ENCODE assay signal across 27 cellular contexts in the genomic region with DNA sequence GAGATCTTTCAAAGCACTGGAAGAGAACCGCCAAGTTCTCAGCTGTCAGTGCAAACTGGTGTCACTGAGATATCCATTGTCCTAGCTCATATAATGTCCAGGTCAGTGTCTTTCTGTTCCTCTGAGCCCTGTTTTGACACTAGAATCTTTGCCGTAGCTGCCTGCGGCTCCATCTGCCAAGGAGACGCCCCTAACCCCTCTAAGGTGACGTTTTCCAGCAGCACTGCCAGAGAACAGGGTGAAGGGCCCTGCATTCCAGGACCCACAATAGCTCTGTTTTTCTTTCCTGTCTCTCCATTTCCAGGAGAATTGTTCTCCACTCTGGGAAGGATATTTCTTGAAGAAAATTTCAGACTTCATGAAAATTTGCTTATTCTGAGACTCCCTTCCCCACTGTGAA.
DNase-seq lines count a peak whose midpoint lies in the region; ATAC-seq, FAIRE-seq and TF ChIP-seq lines count a peak whose summit lies in the region.
"Had no signal": no experiment of that assay in that cellular context is flagged by ENCODE, and none has a peak within 500 bp of the region (broad histone marks: within the 10 kb centered on the region; RNA-seq: fewer than 3 reads in every experiment).

No MANE protein-coding gene starts in this region.

- no peaks in the 10 kb centered on the region for H3K9me3 ChIP-seq in IMR-90 (ENCODE audit: control insufficient read depth, insufficient read depth, low read length)
- H3K9me3 ChIP-seq: Caco-2, HAP-1 had no signal

- H3K56ac ChIP-seq in IMR-90 (ENCODE audit: extremely low read depth, insufficient read depth, low read length), result no peak overlapping the region

- no peak overlapping the region for H3K27ac ChIP-seq in IMR-90 (ENCODE audit: insufficient read depth, low read length)
- H3K27ac ChIP-seq: C4-2B, RWPE1 had no signal

- H3K4me1 ChIP-seq in IMR-90 (ENCODE audit: control insufficient read depth, insufficient read depth, low read length), result peaks cover 2% of the 10 kb centered on the region; the same call in 1 of the 2 replicates
- H3K4me1 ChIP-seq: Caco-2, HAP-1 had no signal

- H3K36me3 Mint-ChIP-seq in endothelial cell (ENCODE audit: low read depth, unreplicated experiment) (no peaks in the 10 kb centered on the region), nephron progenitor cell (ENCODE audit: low read depth) (no peaks in the 10 kb centered on the region)
- H3K36me3 Mint-ChIP-seq: CD8-positive, alpha-beta T cell; T-cell had no signal

- H3K9ac ChIP-seq in IMR-90 (ENCODE audit: low read depth, low read length), result no peak overlapping the region

- no peak overlapping the region for H2BK15ac ChIP-seq in IMR-90 (ENCODE audit: low read depth, low read length)

- CTCF ChIA-PET in IMR-90 (lab: Yijun Ruan, JAX), result interaction anchor here (0.7 kb wide), 1 partner anchor 131 kb away, joined by 3 read pairs; no protein-coding TSS in a partner anchor

- H2AFZ ChIP-seq in IMR-90 (replicated peaks; ENCODE audit: low read length, poor library complexity), result peak overlapping the region; percentile 73

- dilution Hi-C loops in IMR-90 (cut with HindIII; ENCODE audit: low sequenced_read_pairs, unreplicated experiment), result no loop called here

- POLR2A ChIA-PET in IMR-90 (lab: Charles Lee; ENCODE audit: unreplicated experiment), result no interaction called here

- peak overlapping the region; percentile 35; the same call in 1 of the 2 replicates for H2BK120ac ChIP-seq in IMR-90 (ENCODE audit: low read depth, low read length)

- peak overlapping the region; percentile 40; the same call in 1 of the 2 replicates for H2BK20ac ChIP-seq in IMR-90 (ENCODE audit: low read depth, low read length)

- H3K4me3 Mint-ChIP-seq in endothelial cell (ENCODE audit: unreplicated experiment), result no peak overlapping the region
- no peak overlapping the region for H3K4me3 Mint-ChIP-seq in nephron progenitor cell
- H3K4me3 Mint-ChIP-seq: B cell; CD8-positive, alpha-beta T cell; IgD-negative memory B cell; T-cell had no signal

- H2AK9ac ChIP-seq in IMR-90 (replicated peaks; ENCODE audit: low read depth, low read length, poor library complexity), result no peak overlapping the region

- no peaks in the 10 kb centered on the region for H3K79me1 ChIP-seq in IMR-90 (ENCODE audit: low read depth in 1 of 2, low read length in 2 of 2)

- no peak overlapping the region for H4K8ac ChIP-seq in IMR-90 (ENCODE audit: low read depth in 2 of 2, low read length in 2 of 2)

- no peak for FAIRE-seq in GM12892 (lab: Jason Lieb, UNC)
- FAIRE-seq: GM19239 had no signal

- DNase-seq in IMR-90, result no peak
- DNase-seq in endothelial cell (ENCODE audit: low spot score), result no peak
- no peak for DNase-seq in nephron progenitor cell
- DNase-seq in GM12892 (ENCODE audit: insufficient read length), result no peak
- no peak for DNase-seq in AG20443 (ENCODE audit: low spot score)
- no peak for DNase-seq in GM19240 (ENCODE audit: insufficient read length, low spot score)
- DNase-seq: Caco-2; CD8-positive, alpha-beta T cell; EL; GF-D8; NCI-H1048; NCI-H1417; NCI-H1694 treated with DMSO at 0.1 percent for 48 hours; NCI-H2081 treated with DMSO at 0.1 percent for 48 hours; NCI-H2171; NCI-H446; NCI-H524 treated with DMSO at 0.1 percent for 48 hours; NCI-H774; SHP77; T-cell had no signal

- peaks cover 7% of the 10 kb centered on the region for H3K4me1 Mint-ChIP-seq in endothelial cell (ENCODE audit: unreplicated experiment)
- peaks cover 4% of the 10 kb centered on the region for H3K4me1 Mint-ChIP-seq in nephron progenitor cell

- no peak overlapping the region for H4K5ac ChIP-seq in IMR-90 (ENCODE audit: low read depth, low read length)

- TF ChIP-seq RAD21 in IMR-90 (IDR thresholded peaks at IDR 0.05; ENCODE audit: low read length), result no peak

- TF ChIP-seq CTCF in IMR-90 (conservative IDR thresholded peaks at IDR 0.05; ENCODE audit: low read depth, low read length), result no peak
- TF ChIP-seq CTCF in endothelial cell (IDR thresholded peaks at IDR 0.05; ENCODE audit: unreplicated experiment), result no peak
- TF ChIP-seq CTCF in nephron progenitor cell (IDR thresholded peaks at IDR 0.05), result no peak

- H2AK5ac ChIP-seq in IMR-90 (ENCODE audit: low read depth, low read length), result no peak overlapping the region

- H3K27me3 Mint-ChIP-seq in endothelial cell (ENCODE audit: unreplicated experiment), result no peaks in the 10 kb centered on the region
- H3K27me3 Mint-ChIP-seq in nephron progenitor cell (ENCODE audit: low read depth, poor library complexity), result peaks cover 6% of the 10 kb centered on the region
- H3K27me3 Mint-ChIP-seq: B cell, T-cell had no signal

- H4K20me1 ChIP-seq in IMR-90 (ENCODE audit: insufficient read depth, low read length), result no peaks in the 10 kb centered on the region

- no peak overlapping the region for H3K4me3 ChIP-seq in IMR-90 (ENCODE audit: insufficient read depth, low read depth, low read length)
- H3K4me3 ChIP-seq: HAP-1 had no signal

- H3K18ac ChIP-seq in IMR-90 (ENCODE audit: low read depth, low read length), result no peak overlapping the region

- H4K91ac ChIP-seq in IMR-90 (ENCODE audit: insufficient read depth, low read depth, low read length), result no peak overlapping the region

- in situ Hi-C loops in IMR-90 (cut with MboI; ENCODE audit: low sequenced_read_pairs), result no loop called here

- H3K9me3 Mint-ChIP-seq in endothelial cell (ENCODE audit: unreplicated experiment) (no peaks in the 10 kb centered on the region), nephron progenitor cell (no peaks in the 10 kb centered on the region)
- H3K9me3 Mint-ChIP-seq: CD8-positive, alpha-beta T cell had no signal

- TF ChIP-seq POLR2A in IMR-90 (IDR thresholded peaks at IDR 0.05; ENCODE audit: low read depth, low read length), result no peak
- no peak for TF ChIP-seq POLR2A in GM12892 (IDR thresholded peaks at IDR 0.05; ENCODE audit: low read depth, low read length)

- H3K27ac Mint-ChIP-seq in endothelial cell (ENCODE audit: unreplicated experiment) (peak overlapping the region; percentile 34), nephron progenitor cell (peak overlapping the region; percentile 29)
- H3K27ac Mint-ChIP-seq: B cell; CD8-positive, alpha-beta T cell; IgD-negative memory B cell; T-cell had no signal

- no peak overlapping the region for H3K4me2 ChIP-seq in IMR-90 (ENCODE audit: low read depth, low read length)

- no peak overlapping the region for H3K23ac ChIP-seq in IMR-90 (ENCODE audit: low read depth, low read length)

- H3K4ac ChIP-seq in IMR-90 (ENCODE audit: low read depth, low read length), result no peak overlapping the region; the same call in 1 of the 2 replicates

- 100% methylated on average over 1 of the region's 5 CpGs; no CpG with 5 or more reads in 1 of the 2 experiments for WGBS in IMR-90 (ENCODE audit: extremely low coverage in 2 of 2, insufficient read length in 1 of 2), 2 experiments

- BruUV-seq in IMR-90 (replicated peaks; lab: Mats Ljungman, UMichigan), result no TSS peak

- ATAC-seq in IMR-90 (ENCODE audit: low read depth) (no peak), GM19328 (IDR thresholded peaks at IDR 0.05; ENCODE audit: unreplicated experiment) (no peak)
- ATAC-seq: CD8-positive, alpha-beta T cell; T-cell had no signal

- intact Hi-C loops in IMR-90 (cut with micrococcal nuclease), result loop anchor here (5.0 to 10.0 kb wide), 2 partner anchors 151 to 182 kb away; partner anchors contain the start of gene SLC39A10

- no peak overlapping the region for H2BK5ac ChIP-seq in IMR-90 (ENCODE audit: low read depth, low read length, poor library complexity, severe bottlenecking)

- H3K9me1 ChIP-seq in IMR-90 (ENCODE audit: insufficient read depth, low read length), result 0 out of 2 replicates have a peak, but pooled peaks cover 2% of the 10 kb centered on the region

- H3K14ac ChIP-seq in IMR-90 (replicated peaks; ENCODE audit: low read depth, low read length), result 0 out of 2 replicates have a peak overlapping the region, but pooled peaks have one; percentile 17

- H3K27me3 ChIP-seq in IMR-90 (ENCODE audit: control insufficient read depth, insufficient read depth, low read length), result no peaks in the 10 kb centered on the region

- H3K36me3 ChIP-seq in IMR-90 (ENCODE audit: control insufficient read depth, insufficient read depth, low read length), result no peaks in the 10 kb centered on the region
- H3K36me3 ChIP-seq: HAP-1 had no signal

TF ChIP-seq in IMR-90, 13 proteins besides CTCF, POLR2A, EP300 and RAD21:
- no peak for TF ChIP-seq FOS (IDR thresholded peaks at IDR 0.05; ENCODE audit: low read depth, low read length)
- TF ChIP-seq MXI1 (IDR thresholded peaks at IDR 0.05; ENCODE audit: borderline replicate concordance, low read depth, low read length), result no peak
- TF ChIP-seq RFX5 (IDR thresholded peaks at IDR 0.05; ENCODE audit: low read depth, low read length), result no peak
- TF ChIP-seq RCOR1 (IDR thresholded peaks at IDR 0.05; ENCODE audit: insufficient replicate concordance, low read length), result no peak
- TF ChIP-seq, protein P1, sequence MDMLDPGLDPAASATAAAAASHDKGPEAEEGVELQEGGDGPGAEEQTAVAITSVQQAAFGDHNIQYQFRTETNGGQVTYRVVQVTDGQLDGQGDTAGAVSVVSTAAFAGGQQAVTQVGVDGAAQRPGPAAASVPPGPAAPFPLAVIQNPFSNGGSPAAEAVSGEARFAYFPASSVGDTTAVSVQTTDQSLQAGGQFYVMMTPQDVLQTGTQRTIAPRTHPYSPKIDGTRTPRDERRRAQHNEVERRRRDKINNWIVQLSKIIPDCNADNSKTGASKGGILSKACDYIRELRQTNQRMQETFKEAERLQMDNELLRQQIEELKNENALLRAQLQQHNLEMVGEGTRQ (IDR thresholded peaks at IDR 0.05; ENCODE audit: low read depth, low read length), result no peak
- TF ChIP-seq MAZ (IDR thresholded peaks at IDR 0.05; ENCODE audit: borderline replicate concordance, low read depth, low read length), result no peak
- no peak for TF ChIP-seq SMC3 (IDR thresholded peaks at IDR 0.05; ENCODE audit: low read depth, low read length)
- TF ChIP-seq BHLHE40 (IDR thresholded peaks at IDR 0.05; ENCODE audit: low read depth, low read length), result no peak
- TF ChIP-seq CHD1 (IDR thresholded peaks at IDR 0.05; ENCODE audit: low read depth, low read length), result no peak
- no peak for TF ChIP-seq CEBPB (IDR thresholded peaks at IDR 0.05; ENCODE audit: low read depth, low read length)
- no peak for TF ChIP-seq NFE2L2 (IDR thresholded peaks at IDR 0.05; ENCODE audit: low read depth, low read length)
- TF ChIP-seq ELK1 (IDR thresholded peaks at IDR 0.05; ENCODE audit: borderline replicate concordance, low read depth, low read length), result no peak
- TF ChIP-seq MAFK (IDR thresholded peaks at IDR 0.05; ENCODE audit: low read depth, low read length), result no peak
TF ChIP-seq in IMR-90: peak in this region for 0.
